In genomic region chr4:54837576-54838140, GRCh38 we compare ENCODE assay signal across 18 cellular contexts.
"Had no signal": no experiment of that assay in that cellular context is flagged by ENCODE, and none has a peak within 500 bp of the region (broad histone marks: within the 10 kb centered on the region; RNA-seq: fewer than 3 reads in every experiment).

No MANE protein-coding gene starts in this region.

- H3K4me3 ChIP-seq: coronary artery, esophagus muscularis mucosa, lower lobe of right lung, transverse colon, uterus had no signal

- H3K9me3 Mint-ChIP-seq: activated T-helper 1 cell treated with anti-CD3 and anti-CD28 coated beads, Interleukin-12 subunit alpha, Interleukin-12 subunit beta, Interleukin-2, Interleukin-4 antibody, amounts not matched to agents 30 ng/mL and 10 ng/mL and 1 ng/mL, durations not matched to agents 14 hours and 24 hours and 36 hours; nephron progenitor cell had no signal

- H3K27ac ChIP-seq: coronary artery, esophagus muscularis mucosa, foreskin keratinocyte, lower lobe of right lung, transverse colon, uterus had no signal

- DNase-seq: activated CD4-positive, alpha-beta T cell treated with anti-CD3 and anti-CD28 coated beads, Interleukin-2, amount 50 U/mL, for 48 hours; activated gamma-delta T cell treated with Interleukin-2 at 50 U/mL for 16 hours; activated T-cell treated with anti-CD3 and anti-CD28 coated beads for 4 hours; foreskin keratinocyte; glutamatergic neuron; hypothalamus; lower lobe of right lung; nephron progenitor cell; stimulated activated naive CD8-positive, alpha-beta T cell treated with anti-CD3 and anti-CD28 coated beads, Interleukin-15, Interleukin-2, amounts not matched to agents 100 U/mL and 50 U/mL, for 24 hours; SW 1271; T-helper 2 cell; transverse colon; uterus had no signal

- H3K36me3 ChIP-seq: esophagus muscularis mucosa, lower lobe of right lung, transverse colon, uterus had no signal

- ATAC-seq: activated naive CD4-positive, alpha-beta T cell treated with anti-CD3 and anti-CD28 coated beads, Interleukin-2, amount 50 U/mL, for 72 hours; foreskin keratinocyte; lower lobe of right lung; stimulated activated naive CD8-positive, alpha-beta T cell treated with anti-CD3 and anti-CD28 coated beads, Interleukin-15, Interleukin-2, amounts not matched to agents 100 U/mL and 50 U/mL, for 24 hours had no signal

- H3K27me3 Mint-ChIP-seq: progenitor cell of endocrine pancreas had no signal

- H3K27ac Mint-ChIP-seq: activated naive CD4-positive, alpha-beta T cell treated with anti-CD3 and anti-CD28 coated beads, Interleukin-2, amount 50 U/mL, for 72 hours; activated T-helper 1 cell treated with anti-CD3 and anti-CD28 coated beads, Interleukin-12 subunit alpha, Interleukin-12 subunit beta, Interleukin-2, Interleukin-4 antibody, amounts not matched to agents 30 ng/mL and 10 ng/mL and 1 ng/mL, durations not matched to agents 14 hours and 24 hours and 36 hours; progenitor cell of endocrine pancreas had no signal

- H3K27me3 ChIP-seq: esophagus muscularis mucosa, foreskin keratinocyte, transverse colon, uterus had no signal

- H3K4me3 Mint-ChIP-seq: activated T-helper 1 cell treated with anti-CD3 and anti-CD28 coated beads, Interleukin-12 subunit alpha, Interleukin-12 subunit beta, Interleukin-2, Interleukin-4 antibody, amounts not matched to agents 30 ng/mL and 10 ng/mL and 1 ng/mL, durations not matched to agents 14 hours and 24 hours and 36 hours; nephron progenitor cell had no signal

- H3K4me1 ChIP-seq: foreskin keratinocyte, lower lobe of right lung, transverse colon had no signal

- H3K36me3 Mint-ChIP-seq: activated naive CD4-positive, alpha-beta T cell treated with anti-CD3 and anti-CD28 coated beads, Interleukin-2, amount 50 U/mL, for 72 hours had no signal

- H3K9me3 ChIP-seq: esophagus muscularis mucosa, lower lobe of right lung, transverse colon, uterus had no signal
